21 cellular contexts compared by ENCODE assay signal in genomic region chr11:196786-197731, GRCh38. TPM values are rescaled to one million over a fixed set of nuclear protein-coding genes. Genes with fewer than 3 reads are reported as not detected.
DNase-seq lines count a peak whose midpoint lies in the region; ATAC-seq and TF ChIP-seq lines count a peak whose summit lies in the region.
"Had no signal": no experiment of that assay in that cellular context is flagged by ENCODE, and none has a peak within 500 bp of the region (broad histone marks: within the 10 kb centered on the region; RNA-seq: fewer than 3 reads in every experiment).

No MANE protein-coding gene starts in this region.

- H3K4me3 ChIP-seq in testis = no peak overlapping the region
- H3K4me3 ChIP-seq: cardiac muscle cell, prostate gland had no signal

- CTCF ChIA-PET in activated naive CD4-positive, alpha-beta T cell treated with anti-CD3 and anti-CD28 coated beads, Interleukin-2, amount 10 ng/mL, durations not matched to agents 7 days and 5 days (lab: Charles Lee) = no interaction called here
- CTCF ChIA-PET in activated B cell treated with CpG ODN at 0.5 μM for 24 hours (lab: Charles Lee) = interaction anchor here (0.9 kb wide), 1 partner anchor 166 kb away, joined by 3 read pairs; no protein-coding TSS in a partner anchor

- DNase-seq in activated naive CD4-positive, alpha-beta T cell treated with Interleukin-2 at 50 U/mL for 16 hours = peak; percentile 1
- DNase-seq in activated naive CD4-positive, alpha-beta T cell treated with anti-CD3 and anti-CD28 coated beads, Interleukin-2, amount 10 ng/mL, durations not matched to agents 7 days and 5 days = no peak
- DNase-seq in activated B cell treated with CpG ODN at 0.5 μM for 24 hours (peak; percentile 10), left colon (peak in 1 of 2 donors; percentile 3), testis (peak; percentile 13), iPS-NIHi11 (ENCODE audit: low spot score) (no peak)
- DNase-seq in stimulated activated CD4-positive, alpha-beta T cell treated with anti-CD3 and anti-CD28 coated beads, Interleukin-1b, Interleukin-23, amount 100 ng/mL, for 48 hours = no peak
- DNase-seq: activated T-cell treated with anti-CD3 and anti-CD28 coated beads for 4 hours, HFFc6, naive B cell, NCI-H1092 treated with DMSO at 0.1 percent for 48 hours, NCI-H2171, NCI-H748 treated with DMSO at 0.1 percent for 48 hours, SW 1271 had no signal

- TF ChIP-seq POLR2A in testis (IDR thresholded peaks at IDR 0.05) = no peak

- no peak overlapping the region for H3K4me3 Mint-ChIP-seq in activated naive CD4-positive, alpha-beta T cell treated with anti-CD3 and anti-CD28 coated beads, Interleukin-2, amount 10 ng/mL, durations not matched to agents 7 days and 5 days
- H3K4me3 Mint-ChIP-seq in activated B cell treated with CpG ODN at 0.5 μM for 24 hours = no peak overlapping the region
- H3K4me3 Mint-ChIP-seq: HFFc6, IgD-negative memory B cell, naive B cell had no signal

- peaks cover 3% of the 10 kb centered on the region for H3K36me3 Mint-ChIP-seq in activated naive CD4-positive, alpha-beta T cell treated with anti-CD3 and anti-CD28 coated beads, Interleukin-2, amount 10 ng/mL, durations not matched to agents 7 days and 5 days
- peaks cover 8% of the 10 kb centered on the region for H3K36me3 Mint-ChIP-seq in activated B cell treated with CpG ODN at 0.5 μM for 24 hours (ENCODE audit: low read depth)
- H3K36me3 Mint-ChIP-seq: IgD-negative memory B cell, naive B cell had no signal

- POLR2A ChIA-PET in activated B cell treated with CpG ODN at 0.5 μM for 24 hours (lab: Charles Lee) = no interaction called here

- H3K27me3 Mint-ChIP-seq in activated naive CD4-positive, alpha-beta T cell treated with anti-CD3 and anti-CD28 coated beads, Interleukin-2, amount 10 ng/mL, durations not matched to agents 7 days and 5 days = peaks cover 4% of the 10 kb centered on the region
- H3K27me3 Mint-ChIP-seq in activated B cell treated with CpG ODN at 0.5 μM for 24 hours = no peaks in the 10 kb centered on the region
- H3K27me3 Mint-ChIP-seq: IgD-negative memory B cell, naive B cell had no signal

- no peak overlapping the region for H3K27ac Mint-ChIP-seq in activated naive CD4-positive, alpha-beta T cell treated with anti-CD3 and anti-CD28 coated beads, Interleukin-2, amount 10 ng/mL, durations not matched to agents 7 days and 5 days
- no peak overlapping the region for H3K27ac Mint-ChIP-seq in activated B cell treated with CpG ODN at 0.5 μM for 24 hours
- H3K27ac Mint-ChIP-seq: HFFc6, IgD-negative memory B cell, naive B cell had no signal

- intact Hi-C loops in activated B cell treated with CpG ODN at 0.5 μM for 24 hours (cut with micrococcal nuclease) = no loop called here
- intact Hi-C loops in left colon (cut with DNase I, micrococcal nuclease) = no loop called here
- intact Hi-C loops in testis (cut with DNase I; ENCODE audit: low total_unique reads) = no loop called here

- H3K27me3 ChIP-seq in testis = no peaks in the 10 kb centered on the region
- H3K27me3 ChIP-seq: cardiac muscle cell had no signal

- H3K9me3 ChIP-seq in testis = no peaks in the 10 kb centered on the region
- H3K9me3 ChIP-seq: prostate gland had no signal

- TF ChIP-seq CTCF in activated B cell treated with CpG ODN at 0.5 μM for 24 hours (IDR thresholded peaks at IDR 0.05) (no peak), testis (IDR thresholded peaks at IDR 0.05) (no peak)

- no peaks in the 10 kb centered on the region for H3K4me1 ChIP-seq in testis
- H3K4me1 ChIP-seq: prostate gland had no signal

- H3K27ac ChIP-seq in testis = no peak overlapping the region
- H3K27ac ChIP-seq: cardiac muscle cell, prostate gland had no signal

- H3K4me1 Mint-ChIP-seq in activated naive CD4-positive, alpha-beta T cell treated with anti-CD3 and anti-CD28 coated beads, Interleukin-2, amount 10 ng/mL, durations not matched to agents 7 days and 5 days = peaks cover 16% of the 10 kb centered on the region
- H3K4me1 Mint-ChIP-seq in activated B cell treated with CpG ODN at 0.5 μM for 24 hours = peaks cover 7% of the 10 kb centered on the region

- no peak for ATAC-seq in activated B cell treated with CpG ODN at 0.5 μM for 24 hours (ENCODE audit: low read depth)
- ATAC-seq in left colon = peak; percentile 3
- no peak for ATAC-seq in GM19467 (IDR thresholded peaks at IDR 0.05; ENCODE audit: unreplicated experiment)

- H3K36me3 ChIP-seq in testis (ENCODE audit: low read depth, missing control alignments) = no peaks in the 10 kb centered on the region
- H3K36me3 ChIP-seq: cardiac muscle cell, prostate gland had no signal

- no peaks in the 10 kb centered on the region for H3K9me3 Mint-ChIP-seq in activated naive CD4-positive, alpha-beta T cell treated with anti-CD3 and anti-CD28 coated beads, Interleukin-2, amount 10 ng/mL, durations not matched to agents 7 days and 5 days
- no peaks in the 10 kb centered on the region for H3K9me3 Mint-ChIP-seq in activated B cell treated with CpG ODN at 0.5 μM for 24 hours
- H3K9me3 Mint-ChIP-seq: HFFc6, IgD-negative memory B cell, naive B cell had no signal

- 89 to 100% methylated on average over 3 to 23 of the region's 23 CpGs for WGBS in testis, 2 donors

RNA-seq across cellular contexts. Expression of gene SCGB1C1, which starts 4.2 kb away (rescaled TPM):
- total RNA-seq in activated B cell treated with CpG ODN at 0.5 μM for 24 hours (not detected in 2 replicates), left colon (not detected), testis (not detected)
- polyA plus RNA-seq in testis (ENCODE audit: insufficient read depth, low read depth, low replicate concordance) = not detected
- total RNA-seq: cardiac muscle cell, Daoy, fibroblast of villous mesenchyme, HFFc6, liver, prostate gland had no signal
- polyA plus RNA-seq: cardiac muscle cell, IgD-negative memory B cell, liver had no signal

RNA-seq across cellular contexts. Expression of gene BET1L, which starts 10.1 kb away (rescaled TPM):
- total RNA-seq in activated B cell treated with CpG ODN at 0.5 μM for 24 hours (44.2 and 47.0 TPM in 2 replicates), left colon (10 to 100 TPM; 55.8 to 69.0 TPM), testis (10 to 100 TPM; 43.7 to 47.5 TPM)
- 79.9 TPM for polyA plus RNA-seq in testis (ENCODE audit: insufficient read depth, low read depth, low replicate concordance)

RNA-seq across cellular contexts. Expression of gene RIC8A, which starts 10.4 kb away (rescaled TPM):
- 108 and 114 TPM in 2 replicates for total RNA-seq in activated B cell treated with CpG ODN at 0.5 μM for 24 hours
- total RNA-seq in left colon = 10 to 100 TPM; 77.8 to 86.9 TPM
- 100 to 1,000 TPM; 104 to 108 TPM for total RNA-seq in testis
- 132 TPM for polyA plus RNA-seq in testis (ENCODE audit: insufficient read depth, low read depth, low replicate concordance)

RNA-seq across cellular contexts. Expression of gene SIRT3, which starts 39.1 kb away (rescaled TPM):
- 21.8 and 23.0 TPM in 2 replicates for total RNA-seq in activated B cell treated with CpG ODN at 0.5 μM for 24 hours
- 10 to 100 TPM; 18.8 to 22.3 TPM for total RNA-seq in left colon
- total RNA-seq in testis = 10 to 100 TPM; 31.7 to 43.6 TPM
- polyA plus RNA-seq in testis (ENCODE audit: insufficient read depth, low read depth, low replicate concordance) = 57.0 TPM

RNA-seq across cellular contexts. Expression of gene PSMD13, which starts 39.7 kb away (rescaled TPM):
- 147 and 149 TPM in 2 replicates for total RNA-seq in activated B cell treated with CpG ODN at 0.5 μM for 24 hours
- 100 to 1,000 TPM in 1 of 2 donors, 10 to 100 TPM in 1; 99.5 to 111 TPM for total RNA-seq in left colon
- total RNA-seq in testis = 100 to 1,000 TPM; 128 to 180 TPM
- polyA plus RNA-seq in testis (ENCODE audit: insufficient read depth, low read depth, low replicate concordance) = 133 TPM

Comparison
In these comparisons a context has a peak if more than half of its experiments do, and no peak if none do; other contexts are left out.
1. DNase-seq: peak in activated naive CD4-positive, alpha-beta T cell treated with Interleukin-2 at 50 U/mL for 16 hours (single experiment), activated B cell treated with CpG ODN at 0.5 μM for 24 hours (single experiment) and testis (single experiment); none in activated naive CD4-positive, alpha-beta T cell treated with anti-CD3 and anti-CD28 coated beads, Interleukin-2, amount 10 ng/mL, durations not matched to agents 7 days and 5 days (single experiment), iPS-NIHi11 (single experiment) and stimulated activated CD4-positive, alpha-beta T cell treated with anti-CD3 and anti-CD28 coated beads, Interleukin-1b, Interleukin-23, amount 100 ng/mL, for 48 hours (single experiment).